Comparison of ENCODE assay signal across 8 cellular contexts in genomic region chr6:18388252-18388651, GRCh38. TPM values are rescaled to one million over a fixed set of nuclear protein-coding genes. Genes with fewer than 3 reads are reported as not detected.
A peak's percentile ranks its signal among the peaks of the same experiment; 100 is the strongest.
DNase-seq lines count a peak whose midpoint lies in the region; ATAC-seq and TF ChIP-seq lines count a peak whose summit lies in the region.

No MANE protein-coding gene starts in this region.

- H3K4me2 ChIP-seq in PC-3 (ENCODE audit: low read length) = peak overlapping the region; percentile 90

- H3K27me3 ChIP-seq in PC-3 (ENCODE audit: low read length) (no peaks in the 10 kb centered on the region), prostate gland (replicated peaks; ENCODE audit: insufficient read depth) (no peaks in the 10 kb centered on the region)

- no peaks in the 10 kb centered on the region for H3F3A ChIP-seq in PC-3 (ENCODE audit: low read length, unreplicated experiment)

- TF ChIP-seq CTCF in PC-3 (conservative IDR thresholded peaks at IDR 0.05; ENCODE audit: low read depth, low read length) (no peak), epithelial cell of proximal tubule (conservative IDR thresholded peaks at IDR 0.05; ENCODE audit: low read depth, low read length) (no peak), prostate gland (IDR thresholded peaks at IDR 0.05) (no peak)

- peak overlapping the region; percentile 94 for H2AFZ ChIP-seq in PC-3 (ENCODE audit: low read length)

- H3K9me3 ChIP-seq in PC-3 (ENCODE audit: low read length) (no peaks in the 10 kb centered on the region), prostate gland (no peaks in the 10 kb centered on the region)

- H4K20me1 ChIP-seq in PC-3 (ENCODE audit: low read length) = no peaks in the 10 kb centered on the region

- peaks cover 30% of the 10 kb centered on the region for H3K79me2 ChIP-seq in PC-3 (ENCODE audit: low read length)

- H3K27ac ChIP-seq in PC-3 (ENCODE audit: low read length) = peak overlapping the region; percentile 74
- peak overlapping the region; percentile 77 to 87 for H3K27ac ChIP-seq in prostate gland

- intact Hi-C loops in PC-3 (cut with micrococcal nuclease) = loop anchor here (2.0 to 10.0 kb wide), 3 partner anchors 41 to 243 kb away; partner anchors contain the start of gene DEK
- intact Hi-C loops in prostate gland (cut with DNase I) = no loop called here

- peaks cover 33% of the 10 kb centered on the region for H3K4me1 ChIP-seq in PC-3 (ENCODE audit: insufficient read depth, low read length)
- H3K4me1 ChIP-seq in prostate gland (replicated peaks) = peaks cover 6% of the 10 kb centered on the region

- CTCF ChIA-PET in PC-3 (lab: Charles Lee) = no interaction called here

- H3K4me3 ChIP-seq in PC-3 (ENCODE audit: low read length) = peak overlapping the region; percentile 78
- peak overlapping the region; percentile 63 for H3K4me3 ChIP-seq in epithelial cell of proximal tubule (ENCODE audit: low read depth, low read length)
- H3K4me3 ChIP-seq in prostate gland = peak overlapping the region; percentile 54 to 55

- peak overlapping the region; percentile 62 for H3K9ac ChIP-seq in PC-3 (ENCODE audit: low read length)

- ATAC-seq in PC-3 = peak; percentile 14
- ATAC-seq in GM19324 (IDR thresholded peaks at IDR 0.05; ENCODE audit: low FRiP score, unreplicated experiment) = no peak
- ATAC-seq in GM21825 (IDR thresholded peaks at IDR 0.05; ENCODE audit: unreplicated experiment) = no peak

- DNase-seq in ELR (ENCODE audit: low read depth) (peak; percentile 43), PC-3 (peak; percentile 11), epithelial cell of proximal tubule (ENCODE audit: low read depth) (no peak), prostate gland (ENCODE audit: low spot score) (no peak), SIG-M5 (lab: John Stamatoyannopoulos, UW) (no peak), iPS-NIHi11 (ENCODE audit: low spot score) (no peak)

- no peaks in the 10 kb centered on the region for H3K36me3 ChIP-seq in PC-3 (ENCODE audit: low read depth, low read length)
- no peaks in the 10 kb centered on the region for H3K36me3 ChIP-seq in prostate gland

- BruUV-seq in PC-3 (replicated peaks; lab: Mats Ljungman, UMichigan) = no TSS peak

- no peak for TF ChIP-seq POLR2A in prostate gland (IDR thresholded peaks at IDR 0.05)

- POLR2A ChIA-PET in PC-3 (lab: Charles Lee; ENCODE audit: unreplicated experiment) = interaction anchor here (0.6 kb wide), 2 partner anchors 137 to 813 kb away, joined by 3 read pairs; no protein-coding TSS in a partner anchor

- WGBS in prostate gland = 7% methylated on average over 3 of the region's 3 CpGs

- no peaks in the 10 kb centered on the region for H3K9me2 ChIP-seq in PC-3 (replicated peaks; ENCODE audit: low read length)

RNA-seq across cellular contexts. Expression of gene RNF144B, which starts 1.1 kb away (rescaled TPM):
- 4.6 and 7.8 TPM in 2 replicates for total RNA-seq in PC-3 (2014; rRNA removed)
- 6.3 and 10.5 TPM in 2 replicates for total RNA-seq in epithelial cell of proximal tubule
- total RNA-seq in prostate gland = 10 to 100 TPM; 25.3 to 50.8 TPM

Comparison
In these comparisons a context has a peak if more than half of its experiments do, and no peak if none do; other contexts are left out.
1. DNase-seq: peak in ELR (single experiment) and PC-3 (single experiment); none in epithelial cell of proximal tubule (single experiment), prostate gland (single experiment), SIG-M5 (single experiment) and iPS-NIHi11 (single experiment).
2. Peak in every context shown above with its lines, with median percentiles within 50 percentile points of each other: H3K4me3 ChIP-seq.